Comparison of ENCODE assay signal across 9 cellular contexts in genomic region chr16:70686376-70687171, GRCh38. TPM values are rescaled to one million over a fixed set of nuclear protein-coding genes. Genes with fewer than 3 reads are reported as not detected.
A peak's percentile ranks its signal among the peaks of the same experiment; 100 is the strongest.
DNase-seq lines count a peak whose midpoint lies in the region; ATAC-seq and FAIRE-seq lines count a peak whose summit lies in the region.
"Had no signal": no experiment of that assay in that cellular context is flagged by ENCODE, and none has a peak within 500 bp of the region (broad histone marks: within the 10 kb centered on the region; RNA-seq: fewer than 3 reads in every experiment).

No MANE protein-coding gene starts in this region.

- peak overlapping the region; percentile 75 to 94 (median 88) for H3K9ac ChIP-seq in BLaER1 treated with 17β-estradiol and CSF1 and Interleukin-3, amounts not matched to agents 10 nM and 100 nM
- peak overlapping the region; percentile 54 for H3K9ac ChIP-seq in endocrine pancreas (ENCODE audit: control insufficient read depth, insufficient read depth, low read length)

- FAIRE-seq in frontal cortex (lab: Jason Lieb, UNC) = no peak

- peaks cover 9 to 92% (median 80%) of the 10 kb centered on the region in 10 experiments; a peak in 19 of 20 replicates for H3K4me1 ChIP-seq in BLaER1 treated with 17β-estradiol and CSF1 and Interleukin-3, amounts not matched to agents 10 nM and 100 nM
- H3K4me1 ChIP-seq in endocrine pancreas (ENCODE audit: control insufficient read depth, insufficient read depth, low read length) (no peaks in the 10 kb centered on the region), neuron (ENCODE audit: insufficient read depth, low read length) (peaks cover 40% of the 10 kb centered on the region)

- no peak overlapping the region for H2AFZ ChIP-seq in neuron (ENCODE audit: low read depth, low read length)

- H3K4me2 ChIP-seq in BLaER1 treated with 17β-estradiol and CSF1 and Interleukin-3, amounts not matched to agents 10 nM and 100 nM = peak overlapping the region; percentile 81 to 99 (median 96)

- no peaks in the 10 kb centered on the region for H3K9me3 ChIP-seq in BLaER1 treated with 17β-estradiol and CSF1 and Interleukin-3, amounts not matched to agents 10 nM and 100 nM (replicated peaks in 1 of 11)
- H3K9me3 ChIP-seq in MG63 (no peaks in the 10 kb centered on the region), endocrine pancreas (ENCODE audit: control insufficient read depth, low read length) (no peaks in the 10 kb centered on the region), neuron (ENCODE audit: low read length) (no peaks in the 10 kb centered on the region)

- DNase-seq in MG63 = no peak
- no peak for DNase-seq in NCI-H345 (lab: John Stamatoyannopoulos, UW)
- DNase-seq in frontal cortex (ENCODE audit: low spot score in 2 of 2) = no peak
- DNase-seq: activated CD4-positive, CD25-positive, alpha-beta regulatory T cell had no signal

- peaks cover 0 to 28% (median 0%) of the 10 kb centered on the region in 11 experiments; a peak in 7 of 22 replicates for H3K36me3 ChIP-seq in BLaER1 treated with 17β-estradiol and CSF1 and Interleukin-3, amounts not matched to agents 10 nM and 100 nM
- H3K36me3 ChIP-seq in MG63 = peaks cover 19% of the 10 kb centered on the region
- H3K36me3 ChIP-seq in endocrine pancreas (ENCODE audit: control insufficient read depth, insufficient read depth, low read length) = no peaks in the 10 kb centered on the region
- no peaks in the 10 kb centered on the region for H3K36me3 ChIP-seq in neuron (ENCODE audit: insufficient read depth, low read length)

- H3K4me3 ChIP-seq in BLaER1 treated with 17β-estradiol and CSF1 and Interleukin-3, amounts not matched to agents 10 nM and 100 nM = peak overlapping the region; percentile 56 to 95 (median 87)
- H3K4me3 ChIP-seq in MG63 (peak overlapping the region; percentile 37), endocrine pancreas (ENCODE audit: control insufficient read depth, insufficient read depth, low read length) (no peak overlapping the region), neuron (ENCODE audit: low read length) (peak overlapping the region; percentile 92)

- peak overlapping the region in 10 of 11 experiments; percentile 50 to 90 (median 81); a peak in 19 of 22 replicates for H3K27ac ChIP-seq in BLaER1 treated with 17β-estradiol and CSF1 and Interleukin-3, amounts not matched to agents 10 nM and 100 nM

- ATAC-seq in HG03439 (IDR thresholded peaks at IDR 0.05; ENCODE audit: unreplicated experiment) = no peak
- no peak for ATAC-seq in HG03159 (IDR thresholded peaks at IDR 0.05; ENCODE audit: unreplicated experiment)

- no peaks in the 10 kb centered on the region for H3K27me3 ChIP-seq in BLaER1 treated with 17β-estradiol and CSF1 and Interleukin-3, amounts not matched to agents 10 nM and 100 nM
- H3K27me3 ChIP-seq in MG63 = no peaks in the 10 kb centered on the region
- no peaks in the 10 kb centered on the region for H3K27me3 ChIP-seq in endocrine pancreas (ENCODE audit: control insufficient read depth, insufficient read depth, low read length)
- H3K27me3 ChIP-seq in neuron (ENCODE audit: insufficient read depth, low read length) = no peaks in the 10 kb centered on the region

- H4K20me1 ChIP-seq in BLaER1 treated with 17β-estradiol and CSF1 and Interleukin-3, amounts not matched to agents 10 nM and 100 nM = peaks cover 25 to 82% (median 34%) of the 10 kb centered on the region in 11 experiments; a peak in 21 of 22 replicates

RNA-seq across cellular contexts. Expression of gene MTSS2, which starts 0.7 kb away (rescaled TPM):
- 13.6 and 52.0 TPM in 2 replicates for total RNA-seq in MG63 (2014; rRNA removed; shearing (Covaris generic); ENCODE audit: low replicate concordance)
- 25.7 TPM for total RNA-seq in frontal cortex

RNA-seq across cellular contexts. Expression of gene IL34, which starts 40.2 kb away (rescaled TPM):
- 1.4 and 2.2 TPM in 2 replicates for total RNA-seq in MG63 (2014; rRNA removed; shearing (Covaris generic); ENCODE audit: low replicate concordance)
- total RNA-seq in frontal cortex = 1.6 TPM
